In genomic region chr16:4613636-4614570, GRCh38 we compare ENCODE assay signal across 1 cellular context.
TF ChIP-seq lines count a peak whose summit lies in the region.

No MANE protein-coding gene starts in this region.

TF ChIP-seq in H1, 55 proteins besides CTCF, POLR2A, EP300 and RAD21:
- TF ChIP-seq SIX5 (IDR thresholded peaks at IDR 0.05; ENCODE audit: low read depth, low read length) = no peak
- no peak for TF ChIP-seq PHF8 (conservative IDR thresholded peaks at IDR 0.05; ENCODE audit: low read depth, low read length)
- TF ChIP-seq CREB1 (IDR thresholded peaks at IDR 0.05) = no peak
- TF ChIP-seq HDAC2 (IDR thresholded peaks at IDR 0.05; ENCODE audit: borderline replicate concordance in 1 of 2, low read depth in 2 of 2, low read length in 2 of 2) = no peak; a peak in 2 of 4 replicates
- TF ChIP-seq EGR1 (IDR thresholded peaks at IDR 0.05; ENCODE audit: borderline replicate concordance, low read depth, low read length) = 0 out of 2 replicates have a peak, but pooled peaks have one; percentile 18
- TF ChIP-seq USF2 (IDR thresholded peaks at IDR 0.05; ENCODE audit: low read length) = no peak
- TF ChIP-seq CHD1 (IDR thresholded peaks at IDR 0.05; ENCODE audit: low read depth, low read length) = no peak
- TF ChIP-seq GABPA (IDR thresholded peaks at IDR 0.05; ENCODE audit: borderline replicate concordance, insufficient read depth, low read length) = no peak
- peak; percentile 76; the same call in 1 of the 2 replicates for TF ChIP-seq POLR2AphosphoS5 (IDR thresholded peaks at IDR 0.05; ENCODE audit: low read depth, low read length)
- TF ChIP-seq BRCA1 (IDR thresholded peaks at IDR 0.05; ENCODE audit: low read depth, low read length) = no peak
- TF ChIP-seq SP4 (IDR thresholded peaks at IDR 0.05; ENCODE audit: low read length) = no peak
- peak in 1 of 2 experiments; percentile 55; a peak in 1 of 4 replicates for TF ChIP-seq SIN3A (conservative IDR thresholded peaks at IDR 0.05 in 1 of 2, IDR thresholded peaks at IDR 0.05 in 1 of 2; ENCODE audit: low read depth in 1 of 2, low read length in 2 of 2)
- TF ChIP-seq MAX (IDR thresholded peaks at IDR 0.05) = peak; percentile 88
- no peak for TF ChIP-seq HDAC6 (IDR thresholded peaks at IDR 0.05; ENCODE audit: low read depth, low read length)
- 0 out of 2 replicates have a peak, but pooled peaks have one; percentile 11 for TF ChIP-seq TAF1 (IDR thresholded peaks at IDR 0.05; ENCODE audit: low read depth, low read length)
- TF ChIP-seq JUND (IDR thresholded peaks at IDR 0.05; ENCODE audit: low read length) = no peak
- peak; percentile 27; the same call in 1 of the 2 replicates for TF ChIP-seq E2F6 (IDR thresholded peaks at IDR 0.05)
- no peak for TF ChIP-seq SRF (IDR thresholded peaks at IDR 0.05; ENCODE audit: low read depth, low read length)
- TF ChIP-seq TAF7 (optimal IDR thresholded peaks at IDR 0.05; ENCODE audit: borderline replicate concordance, low read depth, low read length) = peak; percentile 17
- TF ChIP-seq YY1 (IDR thresholded peaks at IDR 0.05; ENCODE audit: low read depth, low read length) = no peak
- TF ChIP-seq RFX5 (IDR thresholded peaks at IDR 0.05; ENCODE audit: borderline replicate concordance, low read depth, low read length) = no peak
- TF ChIP-seq TCF12 (IDR thresholded peaks at IDR 0.05; ENCODE audit: low read depth, low read length) = no peak
- no peak for TF ChIP-seq NRF1 (IDR thresholded peaks at IDR 0.05; ENCODE audit: low read depth, low read length)
- TF ChIP-seq ASH2L (IDR thresholded peaks at IDR 0.05; ENCODE audit: low read length) = peak; percentile 41
- peak; percentile 74; the same call in 1 of the 2 replicates for TF ChIP-seq KDM1A (IDR thresholded peaks at IDR 0.05; ENCODE audit: borderline replicate concordance, low read length)
- no peak for TF ChIP-seq FOSL1 (IDR thresholded peaks at IDR 0.05; ENCODE audit: insufficient read depth, low read depth, low read length)
